12 cellular contexts compared by ENCODE assay signal in the genomic region with DNA sequence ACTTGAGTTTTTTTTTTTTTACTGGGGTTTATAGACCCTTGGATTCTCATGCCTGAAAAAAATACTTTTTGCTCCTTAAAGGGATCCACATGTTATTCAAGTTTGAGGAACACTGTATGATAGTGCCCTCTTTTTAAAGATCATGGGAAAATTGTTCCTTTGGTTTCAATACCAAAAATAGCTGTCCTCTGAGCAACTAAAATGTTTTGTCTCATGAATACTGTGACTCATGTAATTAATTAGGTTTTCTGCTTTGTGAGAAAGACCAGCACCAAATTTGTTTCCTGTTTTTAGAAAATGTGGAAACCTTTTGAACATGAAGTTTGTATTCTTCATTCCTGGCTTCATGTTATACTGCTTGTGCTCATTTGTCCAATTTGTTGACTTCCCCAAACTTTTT.
DNase-seq lines count a peak whose midpoint lies in the region; ATAC-seq and TF ChIP-seq lines count a peak whose summit lies in the region.
"Had no signal": no experiment of that assay in that cellular context is flagged by ENCODE, and none has a peak within 500 bp of the region (broad histone marks: within the 10 kb centered on the region; RNA-seq: fewer than 3 reads in every experiment).

No MANE protein-coding gene starts in this region.

- H3K4me1 ChIP-seq in tibial artery = peaks cover 0 to 8% (median 0%) of the 10 kb centered on the region in 4 donors

- intact Hi-C loops in tibial artery (cut with DNase I; ENCODE audit: low total_unique reads) = no loop called here

- H3K4me3 Mint-ChIP-seq in HFFc6 = peak overlapping the region; percentile 37; the same call in 1 of the 2 replicates
- no peak overlapping the region for H3K4me3 Mint-ChIP-seq in activated CD8-positive, alpha-beta memory T cell treated with anti-CD3 and anti-CD28 coated beads, Interleukin-2, amount 10 ng/mL, durations not matched to agents 7 days and 5 days
- H3K4me3 Mint-ChIP-seq: activated naive CD4-positive, alpha-beta T cell treated with anti-CD3 and anti-CD28 coated beads, Interleukin-2, amount 50 U/mL, for 24 hours; effector memory CD8-positive, alpha-beta T cell; nephron; T-cell had no signal

- TF ChIP-seq CTCF in HFFc6 (IDR thresholded peaks at IDR 0.05) (no peak), tibial artery (IDR thresholded peaks at IDR 0.05) (no peak)

- H3K4me3 ChIP-seq in skin epidermis (no peak overlapping the region), tibial artery (no peak overlapping the region)

- H3K4me1 Mint-ChIP-seq in HFFc6 (ENCODE audit: low read depth) = peaks cover 22% of the 10 kb centered on the region
- H3K4me1 Mint-ChIP-seq in activated CD8-positive, alpha-beta memory T cell treated with anti-CD3 and anti-CD28 coated beads, Interleukin-2, amount 10 ng/mL, durations not matched to agents 7 days and 5 days = no peaks in the 10 kb centered on the region
- H3K4me1 Mint-ChIP-seq: activated naive CD4-positive, alpha-beta T cell treated with anti-CD3 and anti-CD28 coated beads, Interleukin-2, amount 50 U/mL, for 24 hours; T-cell had no signal

- peaks cover 7% of the 10 kb centered on the region for H3K36me3 Mint-ChIP-seq in HFFc6 (ENCODE audit: low read depth)
- peaks cover 15% of the 10 kb centered on the region for H3K36me3 Mint-ChIP-seq in activated CD8-positive, alpha-beta memory T cell treated with anti-CD3 and anti-CD28 coated beads, Interleukin-2, amount 10 ng/mL, durations not matched to agents 7 days and 5 days

- no peaks in the 10 kb centered on the region for H3K9me3 ChIP-seq in tibial artery

- no peaks in the 10 kb centered on the region for H3K27me3 Mint-ChIP-seq in HFFc6 (ENCODE audit: insufficient read depth)
- no peaks in the 10 kb centered on the region for H3K27me3 Mint-ChIP-seq in activated CD8-positive, alpha-beta memory T cell treated with anti-CD3 and anti-CD28 coated beads, Interleukin-2, amount 10 ng/mL, durations not matched to agents 7 days and 5 days
- H3K27me3 Mint-ChIP-seq: activated naive CD4-positive, alpha-beta T cell treated with anti-CD3 and anti-CD28 coated beads, Interleukin-2, amount 50 U/mL, for 24 hours; effector memory CD8-positive, alpha-beta T cell; T-cell had no signal

- peak; percentile 79 for DNase-seq in HFFc6
- DNase-seq in fibroblast of peridontal ligament (ENCODE audit: extremely low read depth) = peak; percentile 86
- no peak for DNase-seq in activated CD8-positive, alpha-beta memory T cell treated with anti-CD3 and anti-CD28 coated beads, Interleukin-2, amount 10 ng/mL, durations not matched to agents 7 days and 5 days
- DNase-seq in anterior cingulate cortex (lab: John Stamatoyannopoulos, UW) = no peak
- DNase-seq in tibial artery = no peak
- DNase-seq: effector memory CD8-positive, alpha-beta T cell; stimulated activated CD4-positive, alpha-beta T cell treated with anti-CD3 and anti-CD28 coated beads, Interleukin-12 subunit alpha, Interleukin-12 subunit beta, amount 100 ng/mL, for 4 hours; T-cell had no signal

- CTCF ChIA-PET in activated CD8-positive, alpha-beta memory T cell treated with anti-CD3 and anti-CD28 coated beads, Interleukin-2, amount 10 ng/mL, durations not matched to agents 7 days and 5 days (lab: Charles Lee) = no interaction called here

- no peaks in the 10 kb centered on the region for H3K27me3 ChIP-seq in tibial artery

- H3K27ac ChIP-seq in skin epidermis = peak overlapping the region in 11 of 21 experiments; percentile 0 to 80 (median 51)
- H3K27ac ChIP-seq in tibial artery = no peak overlapping the region

- H3K9me3 Mint-ChIP-seq in HFFc6 = no peaks in the 10 kb centered on the region
- H3K9me3 Mint-ChIP-seq in activated CD8-positive, alpha-beta memory T cell treated with anti-CD3 and anti-CD28 coated beads, Interleukin-2, amount 10 ng/mL, durations not matched to agents 7 days and 5 days (ENCODE audit: low read depth) = no peaks in the 10 kb centered on the region
- H3K9me3 Mint-ChIP-seq: activated naive CD4-positive, alpha-beta T cell treated with anti-CD3 and anti-CD28 coated beads, Interleukin-2, amount 50 U/mL, for 24 hours; effector memory CD8-positive, alpha-beta T cell; nephron; T-cell had no signal

- peak; percentile 97 for ATAC-seq in SK-N-SH treated with all-trans-retinoic acid at 6 μM for 48 hours
- ATAC-seq in activated CD8-positive, alpha-beta memory T cell treated with anti-CD3 and anti-CD28 coated beads, Interleukin-2, amount 10 ng/mL, durations not matched to agents 7 days and 5 days = no peak
- ATAC-seq: effector memory CD8-positive, alpha-beta T cell; T-cell had no signal

- H3K27ac Mint-ChIP-seq in HFFc6 = peak overlapping the region; percentile 81
- no peak overlapping the region for H3K27ac Mint-ChIP-seq in activated CD8-positive, alpha-beta memory T cell treated with anti-CD3 and anti-CD28 coated beads, Interleukin-2, amount 10 ng/mL, durations not matched to agents 7 days and 5 days
- H3K27ac Mint-ChIP-seq: activated naive CD4-positive, alpha-beta T cell treated with anti-CD3 and anti-CD28 coated beads, Interleukin-2, amount 50 U/mL, for 24 hours; effector memory CD8-positive, alpha-beta T cell; T-cell had no signal

- H3K36me3 ChIP-seq in tibial artery = peaks cover 0 to 15% (median 3%) of the 10 kb centered on the region in 3 donors

TF ChIP-seq in SK-N-SH treated with all-trans-retinoic acid at 6 μM for 48 hours, 23 proteins besides CTCF, POLR2A, EP300 and RAD21 (continues in another document):
- TF ChIP-seq RARB (CRISPR knock-in tag; IDR thresholded peaks at IDR 0.05) (no peak), TCF4 (CRISPR knock-in tag; IDR thresholded peaks at IDR 0.05; ENCODE audit: borderline replicate concordance) (peak; percentile 22; the same call in 1 of the 2 replicates), ZFP3 (CRISPR knock-in tag; IDR thresholded peaks at IDR 0.05) (no peak), ISL1 (CRISPR knock-in tag; IDR thresholded peaks at IDR 0.05) (peak; percentile 83), OSR1 (CRISPR knock-in tag; IDR thresholded peaks at IDR 0.05) (no peak), ZNF70 (CRISPR knock-in tag; IDR thresholded peaks at IDR 0.05) (no peak), TOX (CRISPR knock-in tag; IDR thresholded peaks at IDR 0.05; ENCODE audit: borderline replicate concordance) (peak; percentile 78; the same call in 1 of the 2 replicates), BACH2 (CRISPR knock-in tag; IDR thresholded peaks at IDR 0.05; ENCODE audit: borderline replicate concordance) (no peak), ZFP30 (CRISPR knock-in tag; IDR thresholded peaks at IDR 0.05) (no peak), ZC3H10 (CRISPR knock-in tag; IDR thresholded peaks at IDR 0.05) (peak; percentile 82; the same call in 1 of the 2 replicates)
- TF ChIP-seq, protein P1, sequence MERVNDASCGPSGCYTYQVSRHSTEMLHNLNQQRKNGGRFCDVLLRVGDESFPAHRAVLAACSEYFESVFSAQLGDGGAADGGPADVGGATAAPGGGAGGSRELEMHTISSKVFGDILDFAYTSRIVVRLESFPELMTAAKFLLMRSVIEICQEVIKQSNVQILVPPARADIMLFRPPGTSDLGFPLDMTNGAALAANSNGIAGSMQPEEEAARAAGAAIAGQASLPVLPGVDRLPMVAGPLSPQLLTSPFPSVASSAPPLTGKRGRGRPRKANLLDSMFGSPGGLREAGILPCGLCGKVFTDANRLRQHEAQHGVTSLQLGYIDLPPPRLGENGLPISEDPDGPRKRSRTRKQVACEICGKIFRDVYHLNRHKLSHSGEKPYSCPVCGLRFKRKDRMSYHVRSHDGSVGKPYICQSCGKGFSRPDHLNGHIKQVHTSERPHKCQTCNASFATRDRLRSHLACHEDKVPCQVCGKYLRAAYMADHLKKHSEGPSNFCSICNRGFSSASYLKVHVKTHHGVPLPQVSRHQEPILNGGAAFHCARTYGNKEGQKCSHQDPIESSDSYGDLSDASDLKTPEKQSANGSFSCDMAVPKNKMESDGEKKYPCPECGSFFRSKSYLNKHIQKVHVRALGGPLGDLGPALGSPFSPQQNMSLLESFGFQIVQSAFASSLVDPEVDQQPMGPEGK (CRISPR knock-in tag; IDR thresholded peaks at IDR 0.05; ENCODE audit: borderline replicate concordance) = peak; percentile 76; the same call in 1 of the 2 replicates
- TF ChIP-seq, protein P2, sequence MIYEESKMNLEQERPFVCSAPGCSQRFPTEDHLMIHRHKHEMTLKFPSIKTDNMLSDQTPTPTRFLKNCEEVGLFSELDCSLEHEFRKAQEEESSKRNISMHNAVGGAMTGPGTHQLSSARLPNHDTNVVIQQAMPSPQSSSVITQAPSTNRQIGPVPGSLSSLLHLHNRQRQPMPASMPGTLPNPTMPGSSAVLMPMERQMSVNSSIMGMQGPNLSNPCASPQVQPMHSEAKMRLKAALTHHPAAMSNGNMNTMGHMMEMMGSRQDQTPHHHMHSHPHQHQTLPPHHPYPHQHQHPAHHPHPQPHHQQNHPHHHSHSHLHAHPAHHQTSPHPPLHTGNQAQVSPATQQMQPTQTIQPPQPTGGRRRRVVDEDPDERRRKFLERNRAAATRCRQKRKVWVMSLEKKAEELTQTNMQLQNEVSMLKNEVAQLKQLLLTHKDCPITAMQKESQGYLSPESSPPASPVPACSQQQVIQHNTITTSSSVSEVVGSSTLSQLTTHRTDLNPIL (CRISPR knock-in tag; IDR thresholded peaks at IDR 0.05; ENCODE audit: low read depth) = no peak
- TF ChIP-seq, protein P3, sequence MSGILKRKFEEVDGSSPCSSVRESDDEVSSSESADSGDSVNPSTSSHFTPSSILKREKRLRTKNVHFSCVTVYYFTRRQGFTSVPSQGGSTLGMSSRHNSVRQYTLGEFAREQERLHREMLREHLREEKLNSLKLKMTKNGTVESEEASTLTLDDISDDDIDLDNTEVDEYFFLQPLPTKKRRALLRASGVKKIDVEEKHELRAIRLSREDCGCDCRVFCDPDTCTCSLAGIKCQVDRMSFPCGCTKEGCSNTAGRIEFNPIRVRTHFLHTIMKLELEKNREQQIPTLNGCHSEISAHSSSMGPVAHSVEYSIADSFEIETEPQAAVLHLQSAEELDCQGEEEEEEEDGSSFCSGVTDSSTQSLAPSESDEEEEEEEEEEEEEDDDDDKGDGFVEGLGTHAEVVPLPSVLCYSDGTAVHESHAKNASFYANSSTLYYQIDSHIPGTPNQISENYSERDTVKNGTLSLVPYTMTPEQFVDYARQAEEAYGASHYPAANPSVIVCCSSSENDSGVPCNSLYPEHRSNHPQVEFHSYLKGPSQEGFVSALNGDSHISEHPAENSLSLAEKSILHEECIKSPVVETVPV (CRISPR knock-in tag; IDR thresholded peaks at IDR 0.05) = no peak; the same call in 1 of the 2 replicates

Comparison
In these comparisons a context has a peak if more than half of its experiments do, and no peak if none do; other contexts are left out.
1. DNase-seq: peak in HFFc6 (single experiment) and fibroblast of peridontal ligament (single experiment); none in activated CD8-positive, alpha-beta memory T cell treated with anti-CD3 and anti-CD28 coated beads, Interleukin-2, amount 10 ng/mL, durations not matched to agents 7 days and 5 days (single experiment), anterior cingulate cortex (0 of 58) and tibial artery (0 of 2).
2. H3K27ac ChIP-seq: peak in skin epidermis (11 of 21); none in tibial artery (0 of 2).